15 cellular contexts compared by ENCODE assay signal in the genomic region with DNA sequence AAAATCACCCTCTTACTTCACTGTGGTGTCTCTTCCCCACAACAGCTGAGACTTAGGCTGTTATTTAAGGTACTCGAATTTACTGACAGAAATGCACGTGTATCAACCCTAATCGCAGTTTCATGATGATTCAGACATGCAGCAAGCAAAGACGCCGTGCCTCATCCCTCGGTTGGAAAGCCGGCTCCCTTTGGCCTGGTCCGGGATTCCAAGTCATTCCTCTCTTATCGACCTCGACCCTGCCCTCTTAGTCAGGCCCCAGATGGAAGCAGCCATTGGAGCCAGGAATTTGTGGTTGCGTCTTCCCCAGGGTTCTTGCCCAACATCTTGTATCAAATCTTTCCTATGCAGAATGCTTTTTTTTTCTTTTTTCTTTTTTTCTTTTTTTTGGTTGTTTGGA.
"Had no signal": no experiment of that assay in that cellular context is flagged by ENCODE, and none has a peak within 500 bp of the region (broad histone marks: within the 10 kb centered on the region; RNA-seq: fewer than 3 reads in every experiment).

No MANE protein-coding gene starts in this region.

- H3K36me3 Mint-ChIP-seq: activated naive CD4-positive, alpha-beta T cell treated with anti-CD3 and anti-CD28 coated beads, Interleukin-2, amount 50 U/mL, for 24 hours; mesothelial cell of epicardium; stimulated activated naive B cell treated with anti-CD40 and anti-IgM and Interleukin-4, amounts not matched to agents 10 μg/mL and 1 μg/mL and 100 μg/mL, for 72 hours had no signal

- H3K27ac ChIP-seq: cardiac muscle cell, gastroesophageal sphincter, heart right ventricle, parathyroid adenoma, thoracic aorta, VCaP had no signal

- DNase-seq: activated CD4-positive, CD25-positive, alpha-beta regulatory T cell treated with anti-CD3 and anti-CD28 coated beads, Interleukin-2, amount 50 U/mL, for 72 hours; activated effector memory CD4-positive, alpha-beta T cell treated with anti-CD3 and anti-CD28 coated beads, Interleukin-2, amount 50 U/mL, for 16 hours; activated T-cell treated with anti-CD3 and anti-CD28 coated beads, Interleukin-2, amount 50 U/mL, for 72 hours; heart right ventricle; stimulated activated naive B cell treated with anti-CD40 and anti-IgM and Interleukin-4, amounts not matched to agents 10 μg/mL and 1 μg/mL and 100 μg/mL, for 72 hours had no signal

- H3K9ac ChIP-seq: parathyroid adenoma had no signal

- H3K4me1 ChIP-seq: gastroesophageal sphincter, parathyroid adenoma had no signal

- H3K27me3 Mint-ChIP-seq: activated naive CD4-positive, alpha-beta T cell treated with anti-CD3 and anti-CD28 coated beads, Interleukin-2, amount 50 U/mL, for 24 hours had no signal

- ATAC-seq: activated T-cell treated with anti-CD3 and anti-CD28 coated beads, Interleukin-2, amount 50 U/mL, for 72 hours; gastroesophageal sphincter; stimulated activated naive B cell treated with anti-CD40 and anti-IgM and Interleukin-4, amounts not matched to agents 10 μg/mL and 1 μg/mL and 100 μg/mL, for 72 hours had no signal

- H2AFZ ChIP-seq: parathyroid adenoma had no signal

- H3K9me3 Mint-ChIP-seq: activated naive CD4-positive, alpha-beta T cell treated with anti-CD3 and anti-CD28 coated beads, Interleukin-2, amount 50 U/mL, for 24 hours; mesothelial cell of epicardium; nephron; T-helper 1 cell treated with Interleukin-12 subunit alpha and Interleukin-12 subunit beta and Interleukin-4 antibody, amounts not matched to agents 30 μg/mL and 1 μg/mL, for 36 hours had no signal

- H3K4me1 Mint-ChIP-seq: nephron; stimulated activated naive B cell treated with anti-CD40 and anti-IgM and Interleukin-4, amounts not matched to agents 10 μg/mL and 1 μg/mL and 100 μg/mL, for 72 hours had no signal

- H3K4me3 Mint-ChIP-seq: activated naive CD4-positive, alpha-beta T cell treated with anti-CD3 and anti-CD28 coated beads, Interleukin-2, amount 50 U/mL, for 24 hours; activated T-cell treated with anti-CD3 and anti-CD28 coated beads, Interleukin-2, amount 50 U/mL, for 72 hours; mesothelial cell of epicardium; nephron; stimulated activated naive B cell treated with anti-CD40 and anti-IgM and Interleukin-4, amounts not matched to agents 10 μg/mL and 1 μg/mL and 100 μg/mL, for 72 hours; T-helper 1 cell treated with Interleukin-12 subunit alpha and Interleukin-12 subunit beta and Interleukin-4 antibody, amounts not matched to agents 30 μg/mL and 1 μg/mL, for 36 hours had no signal

- H3K27ac Mint-ChIP-seq: activated naive CD4-positive, alpha-beta T cell treated with anti-CD3 and anti-CD28 coated beads, Interleukin-2, amount 50 U/mL, for 24 hours; activated T-cell treated with anti-CD3 and anti-CD28 coated beads, Interleukin-2, amount 50 U/mL, for 72 hours; mesothelial cell of epicardium; nephron; stimulated activated naive B cell treated with anti-CD40 and anti-IgM and Interleukin-4, amounts not matched to agents 10 μg/mL and 1 μg/mL and 100 μg/mL, for 72 hours; T-helper 1 cell treated with Interleukin-12 subunit alpha and Interleukin-12 subunit beta and Interleukin-4 antibody, amounts not matched to agents 30 μg/mL and 1 μg/mL, for 36 hours had no signal

- H3K4me3 ChIP-seq: cardiac muscle cell, gastroesophageal sphincter, heart right ventricle, thoracic aorta had no signal

- FAIRE-seq: colon had no signal

- H3K36me3 ChIP-seq: cardiac muscle cell, gastroesophageal sphincter, heart right ventricle, thoracic aorta had no signal

- H3K79me2 ChIP-seq: parathyroid adenoma had no signal

- H3K9me3 ChIP-seq: gastroesophageal sphincter, heart right ventricle, thoracic aorta had no signal
